Comparison of ENCODE assay signal across 25 cellular contexts in the genomic region with DNA sequence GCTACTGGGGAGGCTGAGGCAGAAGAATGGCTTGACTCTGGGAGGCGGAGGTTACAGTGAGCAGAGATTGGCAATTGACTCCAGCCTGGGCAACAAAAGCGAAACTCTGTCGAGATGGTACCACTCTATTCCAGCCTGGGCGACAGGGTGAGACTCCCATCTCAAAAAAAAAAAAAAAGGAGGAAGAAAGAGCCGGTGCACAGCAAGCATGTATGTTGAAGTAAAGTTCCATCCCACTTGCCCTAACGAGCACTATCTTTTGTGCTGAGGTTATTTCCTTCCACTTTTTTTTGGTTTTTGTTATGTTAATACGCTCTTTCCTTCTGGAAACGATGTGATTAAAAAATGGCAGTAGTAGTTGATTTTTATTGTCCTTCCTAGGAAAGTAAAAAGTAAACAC. TPM values are rescaled to one million over a fixed set of nuclear protein-coding genes. Genes with fewer than 3 reads are reported as not detected.
DNase-seq lines count a peak whose midpoint lies in the region; ATAC-seq and TF ChIP-seq lines count a peak whose summit lies in the region.
"Had no signal": no experiment of that assay in that cellular context is flagged by ENCODE, and none has a peak within 500 bp of the region (broad histone marks: within the 10 kb centered on the region; RNA-seq: fewer than 3 reads in every experiment).

No MANE protein-coding gene starts in this region.

- peak overlapping the region; percentile 83 for H3K27ac Mint-ChIP-seq in activated B cell treated with CpG ODN at 0.5 μM for 24 hours
- H3K27ac Mint-ChIP-seq: activated naive CD4-positive, alpha-beta T cell treated with anti-CD3 and anti-CD28 coated beads for 36 hours had no signal

- H3K4me1 Mint-ChIP-seq in activated B cell treated with CpG ODN at 0.5 μM for 24 hours = peaks cover 67% of the 10 kb centered on the region
- H3K4me1 Mint-ChIP-seq: brain had no signal

- H3K4me3 ChIP-seq in thyroid gland (replicated peaks in 1 of 3) = no peak overlapping the region
- H3K4me3 ChIP-seq: adrenal gland, heart left ventricle, psoas muscle, SK-N-MC, stomach, tibial artery had no signal

- TF ChIP-seq CTCF in activated B cell treated with CpG ODN at 0.5 μM for 24 hours (IDR thresholded peaks at IDR 0.05) = no peak
- no peak for TF ChIP-seq CTCF in thyroid gland (IDR thresholded peaks at IDR 0.05)

- H3K36me3 ChIP-seq in thyroid gland = no peaks in the 10 kb centered on the region
- H3K36me3 ChIP-seq: adrenal gland, heart left ventricle, neutrophil, stomach, tibial artery had no signal

- CTCF ChIA-PET in activated B cell treated with CpG ODN at 0.5 μM for 24 hours (lab: Charles Lee) = no interaction called here

- peak overlapping the region; percentile 4 for H3K4me3 Mint-ChIP-seq in activated B cell treated with CpG ODN at 0.5 μM for 24 hours
- H3K4me3 Mint-ChIP-seq: activated naive CD4-positive, alpha-beta T cell treated with anti-CD3 and anti-CD28 coated beads for 36 hours; activated T-cell treated with anti-CD3 and anti-CD28 coated beads, Interleukin-2, amount 50 U/mL, for 4 hours; brain had no signal

- no peak for TF ChIP-seq POLR2A in thyroid gland (IDR thresholded peaks at IDR 0.05)

- ATAC-seq in Right ventricle myocardium inferior (peak; percentile 58), activated B cell treated with CpG ODN at 0.5 μM for 24 hours (ENCODE audit: low read depth) (no peak), left lobe of liver (peak; percentile 28), HG02885 (IDR thresholded peaks at IDR 0.05; ENCODE audit: poor library complexity, unreplicated experiment) (no peak)
- ATAC-seq: psoas muscle had no signal

- intact Hi-C loops in Right ventricle myocardium inferior (cut with DNase I) (no loop called here), cardiac septum (cut with DNase I) (no loop called here), activated B cell treated with CpG ODN at 0.5 μM for 24 hours (cut with micrococcal nuclease) (loop anchor here (2.0 kb wide), 1 partner anchor 70 kb away; no protein-coding TSS in a partner anchor), thyroid gland (cut with DNase I) (no loop called here)

- no peaks in the 10 kb centered on the region for H3K27me3 Mint-ChIP-seq in activated B cell treated with CpG ODN at 0.5 μM for 24 hours

- no peaks in the 10 kb centered on the region for H3K36me3 Mint-ChIP-seq in activated B cell treated with CpG ODN at 0.5 μM for 24 hours (ENCODE audit: low read depth)
- H3K36me3 Mint-ChIP-seq: brain had no signal

- peaks cover 10% of the 10 kb centered on the region in 2 donors for H3K4me1 ChIP-seq in thyroid gland
- H3K4me1 ChIP-seq: psoas muscle, stomach, tibial artery had no signal

- POLR2A ChIA-PET in activated B cell treated with CpG ODN at 0.5 μM for 24 hours (lab: Charles Lee) = no interaction called here

- peak overlapping the region; percentile 35 to 62 (median 46) for H3K27ac ChIP-seq in thyroid gland
- H3K27ac ChIP-seq: epithelial cell of prostate, neutrophil, psoas muscle, SK-N-MC, tibial artery had no signal

- H3K9me3 Mint-ChIP-seq in activated B cell treated with CpG ODN at 0.5 μM for 24 hours = peaks cover 2% of the 10 kb centered on the region
- H3K9me3 Mint-ChIP-seq: activated naive CD4-positive, alpha-beta T cell treated with anti-CD3 and anti-CD28 coated beads for 36 hours; activated T-cell treated with anti-CD3 and anti-CD28 coated beads, Interleukin-2, amount 50 U/mL, for 4 hours had no signal

- no peaks in the 10 kb centered on the region for H3K9me3 ChIP-seq in thyroid gland
- H3K9me3 ChIP-seq: adrenal gland, heart left ventricle, neutrophil, psoas muscle, stomach, tibial artery had no signal

- WGBS in thyroid gland, 2 donors = 88% methylated on average over 8 of the region's 8 CpGs

- no peaks in the 10 kb centered on the region for H3K27me3 ChIP-seq in thyroid gland
- H3K27me3 ChIP-seq: adrenal gland, heart left ventricle, neutrophil, stomach, tibial artery had no signal

- no peak for DNase-seq in Right ventricle myocardium inferior (ENCODE audit: missing footprints)
- no peak for DNase-seq in cardiac septum (ENCODE audit: low spot score)
- DNase-seq in activated B cell treated with CpG ODN at 0.5 μM for 24 hours = no peak
- no peak for DNase-seq in left lobe of liver (ENCODE audit: low spot score)
- no peak for DNase-seq in thyroid gland
- no peak for DNase-seq in germinal center (ENCODE audit: low spot score)
- no peak for DNase-seq in iPS-NIHi11 (ENCODE audit: low spot score)
- DNase-seq: activated T-cell treated with anti-CD3 and anti-CD28 coated beads, Interleukin-2, amount 50 U/mL, for 4 hours; effector CD4-positive, alpha-beta T cell; heart left ventricle; IMR-90; NCI-H1092; NCI-H187 treated with DMSO at 0.1 percent for 48 hours; NCI-H2171 treated with DMSO at 0.1 percent for 48 hours; NCI-H526; psoas muscle; stomach; tibial artery had no signal

RNA-seq across cellular contexts. Expression of a gene that starts 19.5 kb away (rescaled TPM):
- total RNA-seq in Right ventricle myocardium inferior = 18.9 TPM
- 24.2 TPM for total RNA-seq in cardiac septum
- total RNA-seq in activated B cell treated with CpG ODN at 0.5 μM for 24 hours = 16.6 and 18.0 TPM in 2 replicates
- total RNA-seq in left lobe of liver = 20.9 TPM
- total RNA-seq in thyroid gland = 10 to 100 TPM; 54.5 to 58.2 (median 57.6) TPM

RNA-seq across cellular contexts. Expression of a gene that starts 26.1 kb away (rescaled TPM):
- 122 TPM for total RNA-seq in Right ventricle myocardium inferior
- total RNA-seq in cardiac septum = 81.8 TPM
- total RNA-seq in activated B cell treated with CpG ODN at 0.5 μM for 24 hours = 10.3 and 11.8 TPM in 2 replicates
- total RNA-seq in left lobe of liver = 47.0 TPM
- total RNA-seq in thyroid gland = 100 to 1,000 TPM; 226 to 405 (median 297) TPM

Comparison
In these comparisons a context has a peak if more than half of its experiments do, and no peak if none do; other contexts are left out.
1. ATAC-seq: peak in Right ventricle myocardium inferior (single experiment) and left lobe of liver (single experiment); none in activated B cell treated with CpG ODN at 0.5 μM for 24 hours (single experiment) and HG02885 (single experiment).